ENCODE assay signal across 8 cellular contexts in genomic region chr7:74453321-74454011, GRCh38. TPM values are rescaled to one million over a fixed set of nuclear protein-coding genes. Genes with fewer than 3 reads are reported as not detected.
DNase-seq lines count a peak whose midpoint lies in the region; ATAC-seq and TF ChIP-seq lines count a peak whose summit lies in the region.

GTF2IRD1 (plus strand) TSS chr7:74453906; CDS start chr7:74508081, 54,175 bp downstream.

- no peak within 1 kb of the TSS for H3K4me3 ChIP-seq in endocrine pancreas (ENCODE audit: control insufficient read depth, insufficient read depth, low read length)

- H3K4me1 Mint-ChIP-seq in CD14-positive monocyte: peaks cover 13% of the 10 kb centered on the region

- intact Hi-C loops in CD14-positive monocyte (cut with micrococcal nuclease): loop anchor here (5.0 kb wide), 4 partner anchors 39 to 114 kb away; no protein-coding TSS in a partner anchor

- TF ChIP-seq CTCF in CD14-positive monocyte (IDR thresholded peaks at IDR 0.05): no peak

- peak within 1 kb of the TSS in 3 of 7 donors; percentile 56 to 73 (median 66) for H3K27ac Mint-ChIP-seq in CD14-positive monocyte

- peak within 1 kb of the TSS; percentile 87 for H3K9ac ChIP-seq in endocrine pancreas (ENCODE audit: control insufficient read depth, insufficient read depth, low read length)

- H3K9me3 Mint-ChIP-seq in CD14-positive monocyte: peaks cover 0 to 10% (median 9%) of the 10 kb centered on the region in 7 donors

- H3K9me3 ChIP-seq in endocrine pancreas (ENCODE audit: control insufficient read depth, low read length): no peaks in the 10 kb centered on the region

- H3K27me3 Mint-ChIP-seq in CD14-positive monocyte (ENCODE audit: low read depth in 3 of 3): peaks cover 32 to 43% (median 42%) of the 10 kb centered on the region in 3 donors

- H3K27me3 ChIP-seq in endocrine pancreas (ENCODE audit: control insufficient read depth, insufficient read depth, low read length): no peaks in the 10 kb centered on the region

- ATAC-seq in HG03108 (IDR thresholded peaks at IDR 0.05; ENCODE audit: unreplicated experiment): peak; percentile 45

- DNase-seq in CD14-positive monocyte (ENCODE audit: low spot score) (no peak), NCI-H82 (lab: John Stamatoyannopoulos, UW) (peak; percentile 96), lung microvascular endothelial cell (ENCODE audit: low read depth in 2 of 2) (peak; percentile 54 to 72), GM19240 (ENCODE audit: insufficient read length, low spot score) (no peak)
- peak; percentile 75 for DNase-seq in activated CD8-positive, alpha-beta memory T cell treated with anti-CD3 and anti-CD28 coated beads, Interleukin-2, amount 50 U/mL, for 48 hours
- peak in 2 of 3 donors; percentile 19 to 26 for DNase-seq in stimulated activated CD4-positive, alpha-beta T cell treated with anti-CD3 and anti-CD28 coated beads, TNF-alpha, amount 100 ng/mL, for 48 hours (ENCODE audit: low read depth in 3 of 3)

- H3K36me3 Mint-ChIP-seq in CD14-positive monocyte: peaks cover 0 to 3% of the 10 kb centered on the region in 2 donors

- peak within 1 kb of the TSS; percentile 39 to 82 for H3K4me3 Mint-ChIP-seq in CD14-positive monocyte

- H3K36me3 ChIP-seq in endocrine pancreas (ENCODE audit: control insufficient read depth, insufficient read depth, low read length): no peaks in the 10 kb centered on the region

- no peaks in the 10 kb centered on the region for H3K4me1 ChIP-seq in endocrine pancreas (ENCODE audit: control insufficient read depth, insufficient read depth, low read length)

RNA-seq across cellular contexts. Expression of gene GTF2IRD1, which starts in this region (rescaled TPM):
- not detected for polyA plus RNA-seq in CD14-positive monocyte
- 4.6 and 5.2 TPM in 2 replicates for total RNA-seq in lung microvascular endothelial cell

Comparison
In these comparisons a context has a peak if more than half of its experiments do, and no peak if none do; other contexts are left out.
1. DNase-seq: peak in NCI-H82 (single experiment), activated CD8-positive, alpha-beta memory T cell treated with anti-CD3 and anti-CD28 coated beads, Interleukin-2, amount 50 U/mL, for 48 hours (single experiment), lung microvascular endothelial cell (2 of 2) and stimulated activated CD4-positive, alpha-beta T cell treated with anti-CD3 and anti-CD28 coated beads, TNF-alpha, amount 100 ng/mL, for 48 hours (2 of 3); none in CD14-positive monocyte (single experiment) and GM19240 (single experiment).